8 cellular contexts compared by ENCODE assay signal in genomic region chr2:71277536-71278103, GRCh38. TPM values are rescaled to one million over a fixed set of nuclear protein-coding genes. Genes with fewer than 3 reads are reported as not detected.
A peak's percentile ranks its signal among the peaks of the same experiment; 100 is the strongest.
DNase-seq lines count a peak whose midpoint lies in the region; ATAC-seq lines count a peak whose summit lies in the region.

No MANE protein-coding gene starts in this region.

- H3K9me3 ChIP-seq in HUES64 (ENCODE audit: insufficient read depth, low read depth, low read length), result peaks cover 4% of the 10 kb centered on the region; the same call in 1 of the 2 replicates

- H3K9ac ChIP-seq in HUES64 (ENCODE audit: low read depth, low read length), result no peak overlapping the region

- WGBS in HUES64, result 8% methylated on average over 18 of the region's 18 CpGs

- DNase-seq in ELR (ENCODE audit: low read depth) (peak; percentile 28), SW 1271 (lab: John Stamatoyannopoulos, UW) (peak; percentile 39 to 72), caudate nucleus (lab: John Stamatoyannopoulos, UW) (peak in 57 of 61 donors; percentile 11 to 90 (median 67)), islet precursor cell (peak; percentile 84)
- DNase-seq in stimulated activated CD4-positive, alpha-beta T cell treated with anti-CD3 and anti-CD28 coated beads, Interleukin-2, amount 100 ng/mL, for 24 hours, result peak; percentile 20 to 29

- H3K27ac ChIP-seq in HUES64 (ENCODE audit: low read depth, low read length) (no peak overlapping the region), caudate nucleus (ENCODE audit: low read depth, low read length) (peak overlapping the region; percentile 89)

- peaks cover 36% of the 10 kb centered on the region for H3K4me1 ChIP-seq in HUES64 (ENCODE audit: insufficient read depth, low read length)

- H3K36me3 ChIP-seq in HUES64 (ENCODE audit: insufficient read depth, low read length), result no peaks in the 10 kb centered on the region

- ATAC-seq in GM21717 (IDR thresholded peaks at IDR 0.05; ENCODE audit: unreplicated experiment), result no peak
- no peak for ATAC-seq in HG02610 (IDR thresholded peaks at IDR 0.05; ENCODE audit: unreplicated experiment)

- H3K4me3 ChIP-seq in HUES64 (ENCODE audit: low read length), result peak overlapping the region; percentile 65

- H3K27me3 ChIP-seq in HUES64 (ENCODE audit: insufficient read depth, low read length), result peaks cover 50% of the 10 kb centered on the region

RNA-seq across cellular contexts. Expression of gene PAIP2B, which starts 50.7 kb away (rescaled TPM):
- polyA plus RNA-seq in HUES64 (2013, experiment 1 of 2), result 5.8 TPM
- 7.7 TPM for polyA plus RNA-seq in HUES64 (2013, experiment 2 of 2)

RNA-seq across cellular contexts. Expression of gene ZNF638, which starts 54.0 kb away (rescaled TPM):
- polyA plus RNA-seq in HUES64 (2013, experiment 1 of 2), result 81.1 TPM
- polyA plus RNA-seq in HUES64 (2013, experiment 2 of 2), result 93.8 TPM

Comparison
In these comparisons a context has a peak if more than half of its experiments do, and no peak if none do; other contexts are left out.
1. DNase-seq: peak in every context shown above with its lines; median percentile 84 in islet precursor cell; 67 in caudate nucleus; 56 in SW 1271; 28 in ELR; 24 in stimulated activated CD4-positive, alpha-beta T cell treated with anti-CD3 and anti-CD28 coated beads, Interleukin-2, amount 100 ng/mL, for 24 hours.